Comparison of ENCODE assay signal across 30 cellular contexts in the genomic region with DNA sequence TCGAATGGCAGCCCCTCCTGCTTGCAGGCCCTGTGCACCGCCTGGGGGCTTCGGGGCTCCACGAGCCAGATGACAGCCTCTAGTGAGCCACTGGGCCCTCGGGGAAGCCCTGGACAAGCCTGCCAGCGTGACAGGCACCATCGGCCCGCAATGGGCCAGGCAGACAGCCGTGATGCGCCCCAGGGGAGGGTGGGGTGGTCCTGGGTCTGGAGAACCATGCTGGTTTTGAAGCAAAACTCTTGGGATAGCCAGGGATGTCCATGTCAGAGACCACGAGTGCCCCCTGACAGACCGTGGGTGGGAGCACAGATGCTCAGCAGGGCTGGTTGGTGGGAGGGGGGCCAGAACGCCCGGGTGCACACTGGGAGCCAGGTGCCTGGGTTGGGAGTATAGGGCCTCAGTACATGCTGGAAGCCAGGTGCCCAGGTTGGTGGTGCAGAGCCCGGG.
"Had no signal": no experiment of that assay in that cellular context is flagged by ENCODE, and none has a peak within 500 bp of the region (broad histone marks: within the 10 kb centered on the region; RNA-seq: fewer than 3 reads in every experiment).

No MANE protein-coding gene starts in this region.

- ATAC-seq: activated naive CD4-positive, alpha-beta T cell treated with anti-CD3 and anti-CD28 coated beads, Interleukin-2, amount 50 U/mL, for 72 hours; activated T-cell treated with anti-CD3 and anti-CD28 coated beads, Interleukin-2, amount 50 U/mL, for 72 hours; foreskin keratinocyte; gastrocnemius medialis; heart right ventricle had no signal

- H3K27me3 ChIP-seq: ascending aorta, breast epithelium, cardiac muscle cell, dorsolateral prefrontal cortex, esophagus muscularis mucosa, foreskin keratinocyte, gastrocnemius medialis, heart right ventricle had no signal

- H3K9me3 ChIP-seq: ascending aorta, breast epithelium, esophagus muscularis mucosa, gastrocnemius medialis, heart right ventricle had no signal

- H3K4me3 ChIP-seq: ascending aorta, breast epithelium, cardiac muscle cell, coronary artery, dorsolateral prefrontal cortex, esophagus muscularis mucosa, gastrocnemius medialis, heart right ventricle had no signal

- H3K27ac Mint-ChIP-seq: activated CD4-positive, alpha-beta memory T cell treated with anti-CD3 and anti-CD28 coated beads, Interleukin-2, amount 10 ng/mL, durations not matched to agents 7 days and 5 days; activated CD4-positive, alpha-beta T cell treated with anti-CD3 and anti-CD28 coated beads, Interleukin-2, amount 10 ng/mL, durations not matched to agents 7 days and 5 days; activated naive CD4-positive, alpha-beta T cell treated with anti-CD3 and anti-CD28 coated beads, Interleukin-2, amount 10 ng/mL, durations not matched to agents 7 days and 5 days; activated naive CD8-positive, alpha-beta T cell treated with anti-CD3 and anti-CD28 coated beads, Interleukin-2, amount 10 ng/mL, durations not matched to agents 7 days and 5 days; activated T-cell treated with anti-CD3 and anti-CD28 coated beads, Interleukin-2, amount 50 U/mL, for 24 hours; activated T-cell treated with anti-CD3 and anti-CD28 coated beads, Interleukin-2, amount 50 U/mL, for 72 hours; dendritic cell treated with granulocyte-macrophage colony-stimulating factor and Interleukin-4, amounts not matched to agents 40 ng/mL and 50 ng/mL, for 4 days; endodermal cell had no signal

- H3K36me3 ChIP-seq: ascending aorta, breast epithelium, cardiac muscle cell, esophagus muscularis mucosa, gastrocnemius medialis, heart right ventricle had no signal

- DNase-seq: activated CD4-positive, alpha-beta memory T cell treated with anti-CD3 and anti-CD28 coated beads, Interleukin-2, amount 10 ng/mL, durations not matched to agents 7 days and 5 days; activated CD4-positive, alpha-beta T cell treated with anti-CD3 and anti-CD28 coated beads for 1 hour; activated CD4-positive, alpha-beta T cell treated with anti-CD3 and anti-CD28 coated beads for 4 hours; activated CD4-positive, alpha-beta T cell treated with anti-CD3 and anti-CD28 coated beads, Interleukin-2, amount 10 ng/mL, durations not matched to agents 7 days and 5 days; activated CD4-positive, alpha-beta T cell treated with anti-CD3 and anti-CD28 coated beads, Interleukin-2, amount 50 U/mL, for 4 hours; activated CD4-positive, CD25-positive, alpha-beta regulatory T cell; activated CD8-positive, alpha-beta memory T cell treated with anti-CD3 and anti-CD28 coated beads, Interleukin-2, amount 50 U/mL, for 48 hours; activated gamma-delta T cell; activated naive CD4-positive, alpha-beta T cell; activated naive CD4-positive, alpha-beta T cell treated with anti-CD3 and anti-CD28 coated beads, Interleukin-2, amount 10 ng/mL, durations not matched to agents 7 days and 5 days; activated naive CD8-positive, alpha-beta T cell treated with anti-CD3 and anti-CD28 coated beads, Interleukin-2, amount 10 ng/mL, durations not matched to agents 7 days and 5 days; activated T-cell treated with anti-CD3 and anti-CD28 coated beads for 4 hours; activated T-cell treated with anti-CD3 and anti-CD28 coated beads, Interleukin-2, amount 50 U/mL, for 24 hours; activated T-cell treated with anti-CD3 and anti-CD28 coated beads, Interleukin-2, amount 50 U/mL, for 72 hours; central memory CD4-positive, alpha-beta T cell; dorsolateral prefrontal cortex; effector memory CD4-positive, alpha-beta T cell; endodermal cell; foreskin keratinocyte; gastrocnemius medialis; heart right ventricle; T-helper 2 cell had no signal

- H3K9me3 Mint-ChIP-seq: activated CD4-positive, alpha-beta T cell treated with anti-CD3 and anti-CD28 coated beads, Interleukin-2, amount 10 ng/mL, durations not matched to agents 7 days and 5 days; activated naive CD4-positive, alpha-beta T cell treated with anti-CD3 and anti-CD28 coated beads, Interleukin-2, amount 50 U/mL, for 72 hours; activated T-cell treated with anti-CD3 and anti-CD28 coated beads, Interleukin-2, amount 50 U/mL, for 24 hours; endodermal cell had no signal

- H3K4me1 Mint-ChIP-seq: activated CD4-positive, alpha-beta memory T cell treated with anti-CD3 and anti-CD28 coated beads, Interleukin-2, amount 10 ng/mL, durations not matched to agents 7 days and 5 days; activated CD4-positive, alpha-beta T cell treated with anti-CD3 and anti-CD28 coated beads, Interleukin-2, amount 10 ng/mL, durations not matched to agents 7 days and 5 days; activated naive CD4-positive, alpha-beta T cell treated with anti-CD3 and anti-CD28 coated beads, Interleukin-2, amount 10 ng/mL, durations not matched to agents 7 days and 5 days; activated naive CD8-positive, alpha-beta T cell treated with anti-CD3 and anti-CD28 coated beads, Interleukin-2, amount 10 ng/mL, durations not matched to agents 7 days and 5 days had no signal

- H3K27ac ChIP-seq: ascending aorta, breast epithelium, cardiac muscle cell, coronary artery, dorsolateral prefrontal cortex, esophagus muscularis mucosa, foreskin keratinocyte, gastrocnemius medialis, heart right ventricle had no signal

- H3K4me1 ChIP-seq: ascending aorta, breast epithelium, esophagus muscularis mucosa, foreskin keratinocyte, gastrocnemius medialis, heart right ventricle had no signal

- H3K36me3 Mint-ChIP-seq: activated naive CD4-positive, alpha-beta T cell treated with anti-CD3 and anti-CD28 coated beads, Interleukin-2, amount 10 ng/mL, durations not matched to agents 7 days and 5 days; activated naive CD8-positive, alpha-beta T cell treated with anti-CD3 and anti-CD28 coated beads, Interleukin-2, amount 10 ng/mL, durations not matched to agents 7 days and 5 days; brain had no signal

- H3K4me3 Mint-ChIP-seq: activated CD4-positive, alpha-beta memory T cell treated with anti-CD3 and anti-CD28 coated beads, Interleukin-2, amount 10 ng/mL, durations not matched to agents 7 days and 5 days; activated CD4-positive, alpha-beta T cell treated with anti-CD3 and anti-CD28 coated beads, Interleukin-2, amount 10 ng/mL, durations not matched to agents 7 days and 5 days; activated naive CD4-positive, alpha-beta T cell treated with anti-CD3 and anti-CD28 coated beads, Interleukin-2, amount 10 ng/mL, durations not matched to agents 7 days and 5 days; activated naive CD8-positive, alpha-beta T cell treated with anti-CD3 and anti-CD28 coated beads, Interleukin-2, amount 10 ng/mL, durations not matched to agents 7 days and 5 days; activated T-cell treated with anti-CD3 and anti-CD28 coated beads, Interleukin-2, amount 50 U/mL, for 24 hours; activated T-cell treated with anti-CD3 and anti-CD28 coated beads, Interleukin-2, amount 50 U/mL, for 72 hours; brain; dendritic cell treated with granulocyte-macrophage colony-stimulating factor and Interleukin-4, amounts not matched to agents 40 ng/mL and 50 ng/mL, for 4 days; endodermal cell had no signal

- H3K27me3 Mint-ChIP-seq: activated CD4-positive, alpha-beta memory T cell treated with anti-CD3 and anti-CD28 coated beads, Interleukin-2, amount 10 ng/mL, durations not matched to agents 7 days and 5 days; activated CD4-positive, alpha-beta T cell treated with anti-CD3 and anti-CD28 coated beads, Interleukin-2, amount 10 ng/mL, durations not matched to agents 7 days and 5 days; activated naive CD4-positive, alpha-beta T cell treated with anti-CD3 and anti-CD28 coated beads, Interleukin-2, amount 10 ng/mL, durations not matched to agents 7 days and 5 days; activated naive CD8-positive, alpha-beta T cell treated with anti-CD3 and anti-CD28 coated beads, Interleukin-2, amount 10 ng/mL, durations not matched to agents 7 days and 5 days; activated T-cell treated with anti-CD3 and anti-CD28 coated beads, Interleukin-2, amount 50 U/mL, for 24 hours; dendritic cell treated with granulocyte-macrophage colony-stimulating factor and Interleukin-4, amounts not matched to agents 40 ng/mL and 50 ng/mL, for 4 days had no signal
